1 cellular context compared by ENCODE assay signal in the genomic region with DNA sequence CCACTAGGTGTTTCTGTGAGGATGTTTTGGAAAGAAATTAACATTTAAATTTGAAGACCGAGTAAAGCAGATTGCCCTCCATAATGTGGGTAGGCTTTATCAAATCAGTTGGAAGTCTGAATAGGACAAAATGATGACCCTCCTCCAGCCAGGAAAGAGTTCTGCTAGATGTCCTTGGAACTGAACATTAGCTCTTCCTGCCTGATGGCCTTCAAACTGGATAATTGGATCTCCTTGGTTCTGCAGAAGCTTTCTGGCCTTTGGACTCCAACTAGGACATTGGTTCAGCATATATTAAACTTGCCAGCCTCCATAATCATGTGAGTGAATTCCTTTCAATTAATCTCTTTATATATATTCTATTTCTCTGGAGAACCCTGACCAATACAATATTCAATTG.
TF ChIP-seq lines count a peak whose summit lies in the region.

No MANE protein-coding gene starts in this region.

TF ChIP-seq in K562, 482 proteins besides CTCF, POLR2A, EP300 and RAD21:
- no peak for TF ChIP-seq RFX5 (IDR thresholded peaks at IDR 0.05; ENCODE audit: low read depth, low read length)
- TF ChIP-seq ZNF347 (CRISPR knock-in tag; IDR thresholded peaks at IDR 0.05; ENCODE audit: low read depth): no peak
- TF ChIP-seq ZNF3 (CRISPR knock-in tag; IDR thresholded peaks at IDR 0.05): no peak
- no peak for TF ChIP-seq FOXK1 (CRISPR knock-in tag; IDR thresholded peaks at IDR 0.05; ENCODE audit: borderline replicate concordance)
- TF ChIP-seq POLR2B (IDR thresholded peaks at IDR 0.05; ENCODE audit: low read depth, partially characterized antibody): no peak
- no peak for TF ChIP-seq SAFB2 (IDR thresholded peaks at IDR 0.05; ENCODE audit: borderline replicate concordance, low read depth, low read length, severe bottlenecking)
- TF ChIP-seq TAF1 (IDR thresholded peaks at IDR 0.05; ENCODE audit: control insufficient read depth, extremely low read depth, insufficient read depth, low read length, severe bottlenecking): no peak
- no peak for TF ChIP-seq GATAD2A (IDR thresholded peaks at IDR 0.05)
- no peak for TF ChIP-seq PRMT5 (CRISPR knock-in tag; IDR thresholded peaks at IDR 0.05)
- TF ChIP-seq TBL1XR1 (IDR thresholded peaks at IDR 0.05; ENCODE audit: low read length in 2 of 2): no peak
- TF ChIP-seq NR3C1 (CRISPR knock-in tag; IDR thresholded peaks at IDR 0.05): no peak
- no peak for TF ChIP-seq ZNF764 (CRISPR knock-in tag; IDR thresholded peaks at IDR 0.05; ENCODE audit: low read depth)
- no peak for TF ChIP-seq RNF2 (IDR thresholded peaks at IDR 0.05)
- no peak for TF ChIP-seq ZZZ3 (IDR thresholded peaks at IDR 0.05)
- no peak for TF ChIP-seq PCBP2 (IDR thresholded peaks at IDR 0.05; ENCODE audit: low read depth, low read length, poor library complexity, severe bottlenecking)
- TF ChIP-seq, protein P1, sequence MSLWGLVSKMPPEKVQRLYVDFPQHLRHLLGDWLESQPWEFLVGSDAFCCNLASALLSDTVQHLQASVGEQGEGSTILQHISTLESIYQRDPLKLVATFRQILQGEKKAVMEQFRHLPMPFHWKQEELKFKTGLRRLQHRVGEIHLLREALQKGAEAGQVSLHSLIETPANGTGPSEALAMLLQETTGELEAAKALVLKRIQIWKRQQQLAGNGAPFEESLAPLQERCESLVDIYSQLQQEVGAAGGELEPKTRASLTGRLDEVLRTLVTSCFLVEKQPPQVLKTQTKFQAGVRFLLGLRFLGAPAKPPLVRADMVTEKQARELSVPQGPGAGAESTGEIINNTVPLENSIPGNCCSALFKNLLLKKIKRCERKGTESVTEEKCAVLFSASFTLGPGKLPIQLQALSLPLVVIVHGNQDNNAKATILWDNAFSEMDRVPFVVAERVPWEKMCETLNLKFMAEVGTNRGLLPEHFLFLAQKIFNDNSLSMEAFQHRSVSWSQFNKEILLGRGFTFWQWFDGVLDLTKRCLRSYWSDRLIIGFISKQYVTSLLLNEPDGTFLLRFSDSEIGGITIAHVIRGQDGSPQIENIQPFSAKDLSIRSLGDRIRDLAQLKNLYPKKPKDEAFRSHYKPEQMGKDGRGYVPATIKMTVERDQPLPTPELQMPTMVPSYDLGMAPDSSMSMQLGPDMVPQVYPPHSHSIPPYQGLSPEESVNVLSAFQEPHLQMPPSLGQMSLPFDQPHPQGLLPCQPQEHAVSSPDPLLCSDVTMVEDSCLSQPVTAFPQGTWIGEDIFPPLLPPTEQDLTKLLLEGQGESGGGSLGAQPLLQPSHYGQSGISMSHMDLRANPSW (CRISPR knock-in tag; IDR thresholded peaks at IDR 0.05): no peak
- TF ChIP-seq RFX1 (IDR thresholded peaks at IDR 0.05): no peak
- TF ChIP-seq HLTF (IDR thresholded peaks at IDR 0.05): no peak
